8 cellular contexts compared by ENCODE assay signal in the genomic region with DNA sequence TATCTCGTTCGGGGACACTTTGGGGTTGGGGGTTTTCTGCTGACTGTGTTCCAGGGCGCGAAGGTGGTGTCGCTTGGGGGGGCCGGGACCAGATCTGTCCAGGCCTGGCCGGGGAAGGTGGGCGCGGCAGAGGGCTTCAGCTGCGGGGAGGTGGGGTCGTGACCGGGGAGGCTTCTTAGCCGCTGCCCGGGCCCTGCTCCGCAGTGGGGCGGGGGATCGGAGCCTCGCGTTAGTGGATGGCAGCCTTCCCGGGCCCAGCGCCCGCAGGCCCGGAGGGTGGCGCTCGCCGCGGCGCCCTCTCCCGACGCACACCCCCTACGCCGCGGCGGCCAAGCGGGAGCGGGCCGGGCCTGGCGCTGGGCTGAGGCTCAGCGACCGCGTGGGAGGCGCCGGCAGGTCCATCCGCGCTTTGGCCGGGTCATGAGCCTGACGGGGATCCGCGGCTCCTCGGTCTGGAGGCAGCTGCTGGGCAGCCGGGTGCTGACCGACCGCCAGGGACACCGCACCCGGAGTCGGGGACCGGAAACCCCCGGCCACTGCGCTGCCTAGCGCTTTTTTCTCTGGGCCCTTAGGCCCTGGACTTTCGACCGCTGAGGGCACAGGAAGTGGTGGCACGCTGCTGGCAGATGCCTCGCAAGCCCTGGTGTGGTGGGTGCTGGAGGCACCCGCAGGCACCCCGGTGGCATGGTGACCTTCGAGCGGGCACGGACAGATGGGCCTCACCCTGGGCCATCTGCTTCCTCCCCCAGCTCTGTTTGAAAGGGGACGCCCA. TPM values are rescaled to one million over a fixed set of nuclear protein-coding genes. Genes with fewer than 3 reads are reported as not detected.
DNase-seq lines count a peak whose midpoint lies in the region; ATAC-seq and TF ChIP-seq lines count a peak whose summit lies in the region.

No MANE protein-coding gene starts in this region.

- peaks cover 47% of the 10 kb centered on the region for H3K79me2 ChIP-seq in neural cell (replicated peaks; ENCODE audit: insufficient read depth, low read length)

- H3K4me1 Mint-ChIP-seq in activated T-helper 17 cell treated with anti-CD3 and anti-CD28 coated beads, Interleukin-2, amount 50 U/mL, for 72 hours: peaks cover 19% of the 10 kb centered on the region

- peak; percentile 39 for DNase-seq in NCI-H1694 (lab: John Stamatoyannopoulos, UW)
- DNase-seq in foreskin fibroblast: peak; percentile 71 to 89
- no peak for DNase-seq in germinal center (ENCODE audit: low spot score)

- H3K4me1 ChIP-seq in BLaER1: peaks cover 72% of the 10 kb centered on the region

- H3K27me3 ChIP-seq in BLaER1: peaks cover 53% of the 10 kb centered on the region
- no peaks in the 10 kb centered on the region for H3K27me3 ChIP-seq in neural cell (ENCODE audit: insufficient read depth, low read depth, low read length)

- H3K4me2 ChIP-seq in BLaER1 (peak overlapping the region; percentile 98), neural cell (ENCODE audit: low read length) (peak overlapping the region; percentile 93)

- H2AFZ ChIP-seq in neural cell (ENCODE audit: low read depth, low read length): peak overlapping the region; percentile 21

- H3K9me3 Mint-ChIP-seq in activated T-helper 17 cell treated with anti-CD3 and anti-CD28 coated beads, Interleukin-2, amount 50 U/mL, for 72 hours: no peaks in the 10 kb centered on the region

- peaks cover 14% of the 10 kb centered on the region for H3K36me3 Mint-ChIP-seq in activated T-helper 17 cell treated with anti-CD3 and anti-CD28 coated beads, Interleukin-2, amount 50 U/mL, for 72 hours (ENCODE audit: low read depth)

- peaks cover 3% of the 10 kb centered on the region for H3F3A ChIP-seq in neural cell (ENCODE audit: insufficient read depth, low read length, poor library complexity, severe bottlenecking)

- H3K27ac ChIP-seq in BLaER1 (peak overlapping the region; percentile 69), neural cell (ENCODE audit: low read length) (peak overlapping the region; percentile 62)

- H3K36me3 ChIP-seq in BLaER1 (peaks cover 10% of the 10 kb centered on the region; the same call in 1 of the 2 replicates), neural cell (ENCODE audit: insufficient read depth, low read length) (no peaks in the 10 kb centered on the region)

- H3K4me3 ChIP-seq in BLaER1: peak overlapping the region; percentile 74
- H3K4me3 ChIP-seq in foreskin fibroblast (ENCODE audit: low read depth in 1 of 2, low read length in 2 of 2): peak overlapping the region; percentile 74 to 89
- peak overlapping the region; percentile 91 for H3K4me3 ChIP-seq in neural cell (ENCODE audit: low read length)

- no peaks in the 10 kb centered on the region for H3K9me2 ChIP-seq in neural cell (ENCODE audit: insufficient read depth, low read length)

- TF ChIP-seq CTCF in foreskin fibroblast (IDR thresholded peaks at IDR 0.05; ENCODE audit: low read depth, low read length) (no peak), neural cell (IDR thresholded peaks at IDR 0.05; ENCODE audit: poor library complexity, severe bottlenecking) (peak; percentile 67)

- H4K20me1 ChIP-seq in BLaER1 (peaks cover 58% of the 10 kb centered on the region), neural cell (ENCODE audit: insufficient read depth) (peaks cover 42% of the 10 kb centered on the region)

- no peaks in the 10 kb centered on the region for H3K9me3 ChIP-seq in BLaER1
- no peaks in the 10 kb centered on the region for H3K9me3 ChIP-seq in neural cell (ENCODE audit: low read length)

- peak overlapping the region; percentile 84 for H3K27ac Mint-ChIP-seq in activated T-helper 17 cell treated with anti-CD3 and anti-CD28 coated beads, Interleukin-2, amount 50 U/mL, for 72 hours

- ATAC-seq in GM18909 (IDR thresholded peaks at IDR 0.05; ENCODE audit: poor library complexity, unreplicated experiment): peak; percentile 31
- peak; percentile 44 for ATAC-seq in activated T-helper 17 cell treated with anti-CD3 and anti-CD28 coated beads, Interleukin-2, amount 50 U/mL, for 72 hours (replicated peaks)
- no peak for ATAC-seq in GM21515 (IDR thresholded peaks at IDR 0.05; ENCODE audit: unreplicated experiment)

- no peaks in the 10 kb centered on the region for H3K27me3 Mint-ChIP-seq in activated T-helper 17 cell treated with anti-CD3 and anti-CD28 coated beads, Interleukin-2, amount 50 U/mL, for 72 hours

- H3K4me3 Mint-ChIP-seq in activated T-helper 17 cell treated with anti-CD3 and anti-CD28 coated beads, Interleukin-2, amount 50 U/mL, for 72 hours: peak overlapping the region; percentile 78

- no peak for TF ChIP-seq EP300 in neural cell (conservative IDR thresholded peaks at IDR 0.05; ENCODE audit: poor library complexity, severe bottlenecking)

- H3K9ac ChIP-seq in BLaER1 (peak overlapping the region; percentile 83), neural cell (ENCODE audit: low read length) (peak overlapping the region; percentile 94)

- peak; percentile 36 for TF ChIP-seq RAD21 in neural cell (conservative IDR thresholded peaks at IDR 0.05)

TF ChIP-seq in neural cell, 6 proteins besides CTCF, POLR2A, EP300 and RAD21:
- peak; percentile 64 for TF ChIP-seq MXI1 (conservative IDR thresholded peaks at IDR 0.05; ENCODE audit: poor library complexity, severe bottlenecking)
- TF ChIP-seq SMC3 (conservative IDR thresholded peaks at IDR 0.05; ENCODE audit: poor library complexity): peak; percentile 58
- TF ChIP-seq, protein P1, sequence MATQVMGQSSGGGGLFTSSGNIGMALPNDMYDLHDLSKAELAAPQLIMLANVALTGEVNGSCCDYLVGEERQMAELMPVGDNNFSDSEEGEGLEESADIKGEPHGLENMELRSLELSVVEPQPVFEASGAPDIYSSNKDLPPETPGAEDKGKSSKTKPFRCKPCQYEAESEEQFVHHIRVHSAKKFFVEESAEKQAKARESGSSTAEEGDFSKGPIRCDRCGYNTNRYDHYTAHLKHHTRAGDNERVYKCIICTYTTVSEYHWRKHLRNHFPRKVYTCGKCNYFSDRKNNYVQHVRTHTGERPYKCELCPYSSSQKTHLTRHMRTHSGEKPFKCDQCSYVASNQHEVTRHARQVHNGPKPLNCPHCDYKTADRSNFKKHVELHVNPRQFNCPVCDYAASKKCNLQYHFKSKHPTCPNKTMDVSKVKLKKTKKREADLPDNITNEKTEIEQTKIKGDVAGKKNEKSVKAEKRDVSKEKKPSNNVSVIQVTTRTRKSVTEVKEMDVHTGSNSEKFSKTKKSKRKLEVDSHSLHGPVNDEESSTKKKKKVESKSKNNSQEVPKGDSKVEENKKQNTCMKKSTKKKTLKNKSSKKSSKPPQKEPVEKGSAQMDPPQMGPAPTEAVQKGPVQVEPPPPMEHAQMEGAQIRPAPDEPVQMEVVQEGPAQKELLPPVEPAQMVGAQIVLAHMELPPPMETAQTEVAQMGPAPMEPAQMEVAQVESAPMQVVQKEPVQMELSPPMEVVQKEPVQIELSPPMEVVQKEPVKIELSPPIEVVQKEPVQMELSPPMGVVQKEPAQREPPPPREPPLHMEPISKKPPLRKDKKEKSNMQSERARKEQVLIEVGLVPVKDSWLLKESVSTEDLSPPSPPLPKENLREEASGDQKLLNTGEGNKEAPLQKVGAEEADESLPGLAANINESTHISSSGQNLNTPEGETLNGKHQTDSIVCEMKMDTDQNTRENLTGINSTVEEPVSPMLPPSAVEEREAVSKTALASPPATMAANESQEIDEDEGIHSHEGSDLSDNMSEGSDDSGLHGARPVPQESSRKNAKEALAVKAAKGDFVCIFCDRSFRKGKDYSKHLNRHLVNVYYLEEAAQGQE (IDR thresholded peaks at IDR 0.05; ENCODE audit: borderline replicate concordance): peak; percentile 29
- no peak for TF ChIP-seq EZH2 (IDR thresholded peaks at IDR 0.05; ENCODE audit: borderline replicate concordance, insufficient read depth, low read length, poor library complexity, severe bottlenecking)
TF ChIP-seq in neural cell: peak in this region for 3.

RNA-seq across cellular contexts. Expression of a gene that starts 1.2 kb away (rescaled TPM):
- 10 to 100 TPM; 45.0 to 58.6 TPM for total RNA-seq in activated T-helper 17 cell treated with anti-CD3 and anti-CD28 coated beads, Interleukin-2, amount 50 U/mL, for 72 hours
- polyA plus RNA-seq in neural cell: 92.9 and 117 TPM in 2 replicates
- 93.5 and 102 TPM in 2 replicates for polyA minus RNA-seq in neural cell

RNA-seq across cellular contexts. Expression of a gene that starts 4.1 kb away (rescaled TPM):
- total RNA-seq in activated T-helper 17 cell treated with anti-CD3 and anti-CD28 coated beads, Interleukin-2, amount 50 U/mL, for 72 hours: 10 to 100 TPM; 72.7 to 78.4 TPM
- 35.2 and 43.9 TPM in 2 replicates for polyA plus RNA-seq in neural cell
- 12.5 and 13.4 TPM in 2 replicates for polyA minus RNA-seq in neural cell

RNA-seq across cellular contexts. Expression of a gene that starts 6.8 kb away (rescaled TPM):
- 10 to 100 TPM; 63.3 to 71.1 TPM for total RNA-seq in activated T-helper 17 cell treated with anti-CD3 and anti-CD28 coated beads, Interleukin-2, amount 50 U/mL, for 72 hours
- polyA plus RNA-seq in neural cell: 147 and 182 TPM in 2 replicates
- polyA minus RNA-seq in neural cell: 45.5 and 52.8 TPM in 2 replicates

RNA-seq across cellular contexts. Expression of a gene that starts 28.0 kb away (rescaled TPM):
- total RNA-seq in activated T-helper 17 cell treated with anti-CD3 and anti-CD28 coated beads, Interleukin-2, amount 50 U/mL, for 72 hours: 100 to 1,000 TPM; 114 to 135 TPM
- 2.4 and 4.8 TPM in 2 replicates for polyA plus RNA-seq in neural cell
- 4.4 and 5.6 TPM in 2 replicates for polyA minus RNA-seq in neural cell

RNA-seq across cellular contexts. Expression of a gene that starts 29.7 kb away (rescaled TPM):
- total RNA-seq in activated T-helper 17 cell treated with anti-CD3 and anti-CD28 coated beads, Interleukin-2, amount 50 U/mL, for 72 hours: 10 to 100 TPM in 1 of 2 donors, 1 to 10 TPM in 1; 9.0 to 23.4 TPM
- polyA plus RNA-seq in neural cell: 82.2 and 88.3 TPM in 2 replicates
- polyA minus RNA-seq in neural cell: 49.3 and 49.7 TPM in 2 replicates
